Comparison of ENCODE assay signal across 3 cellular contexts in the genomic region with DNA sequence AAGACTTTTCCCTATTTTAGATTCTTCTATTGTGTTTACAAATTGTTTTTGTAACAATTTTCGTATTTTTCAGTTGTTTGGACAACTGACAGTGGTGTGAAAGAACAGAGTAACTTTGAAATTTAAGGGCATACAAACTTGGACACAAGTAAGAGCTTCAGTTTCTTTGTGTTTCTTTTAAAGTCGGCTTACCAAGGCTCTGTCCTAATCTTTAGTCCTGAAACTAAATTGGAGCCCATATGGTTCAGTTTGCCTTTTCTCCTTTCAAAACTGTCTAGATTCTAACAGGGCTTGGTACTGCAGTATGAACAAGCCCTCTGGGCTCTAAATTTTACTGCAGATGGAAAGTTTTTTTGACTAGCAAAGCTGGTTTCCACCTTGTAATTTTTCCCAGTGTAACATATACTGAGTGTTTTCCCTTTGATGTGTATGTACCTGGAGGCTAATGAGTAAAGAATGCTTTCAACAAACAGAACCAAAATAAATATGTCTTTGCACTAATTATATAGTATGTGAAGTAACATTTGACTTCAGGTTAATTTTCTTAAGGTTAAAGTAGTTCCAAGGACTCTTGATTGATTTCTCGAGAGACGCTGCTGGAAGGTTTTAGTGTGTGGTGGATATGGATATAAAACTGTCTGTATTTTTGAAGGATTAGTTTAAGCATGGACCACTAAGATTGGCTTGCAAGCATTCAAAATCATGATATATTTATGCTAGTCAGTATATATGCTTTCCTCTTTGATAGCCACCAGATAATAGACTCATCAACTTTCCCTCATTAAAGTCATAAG.
TF ChIP-seq lines count a peak whose summit lies in the region.

No MANE protein-coding gene starts in this region.

TF ChIP-seq in SK-N-SH, 30 proteins besides CTCF, POLR2A, EP300 and RAD21:
- no peak for TF ChIP-seq RXRA (IDR thresholded peaks at IDR 0.05; ENCODE audit: borderline replicate concordance, low read depth)
- TF ChIP-seq, protein P1, sequence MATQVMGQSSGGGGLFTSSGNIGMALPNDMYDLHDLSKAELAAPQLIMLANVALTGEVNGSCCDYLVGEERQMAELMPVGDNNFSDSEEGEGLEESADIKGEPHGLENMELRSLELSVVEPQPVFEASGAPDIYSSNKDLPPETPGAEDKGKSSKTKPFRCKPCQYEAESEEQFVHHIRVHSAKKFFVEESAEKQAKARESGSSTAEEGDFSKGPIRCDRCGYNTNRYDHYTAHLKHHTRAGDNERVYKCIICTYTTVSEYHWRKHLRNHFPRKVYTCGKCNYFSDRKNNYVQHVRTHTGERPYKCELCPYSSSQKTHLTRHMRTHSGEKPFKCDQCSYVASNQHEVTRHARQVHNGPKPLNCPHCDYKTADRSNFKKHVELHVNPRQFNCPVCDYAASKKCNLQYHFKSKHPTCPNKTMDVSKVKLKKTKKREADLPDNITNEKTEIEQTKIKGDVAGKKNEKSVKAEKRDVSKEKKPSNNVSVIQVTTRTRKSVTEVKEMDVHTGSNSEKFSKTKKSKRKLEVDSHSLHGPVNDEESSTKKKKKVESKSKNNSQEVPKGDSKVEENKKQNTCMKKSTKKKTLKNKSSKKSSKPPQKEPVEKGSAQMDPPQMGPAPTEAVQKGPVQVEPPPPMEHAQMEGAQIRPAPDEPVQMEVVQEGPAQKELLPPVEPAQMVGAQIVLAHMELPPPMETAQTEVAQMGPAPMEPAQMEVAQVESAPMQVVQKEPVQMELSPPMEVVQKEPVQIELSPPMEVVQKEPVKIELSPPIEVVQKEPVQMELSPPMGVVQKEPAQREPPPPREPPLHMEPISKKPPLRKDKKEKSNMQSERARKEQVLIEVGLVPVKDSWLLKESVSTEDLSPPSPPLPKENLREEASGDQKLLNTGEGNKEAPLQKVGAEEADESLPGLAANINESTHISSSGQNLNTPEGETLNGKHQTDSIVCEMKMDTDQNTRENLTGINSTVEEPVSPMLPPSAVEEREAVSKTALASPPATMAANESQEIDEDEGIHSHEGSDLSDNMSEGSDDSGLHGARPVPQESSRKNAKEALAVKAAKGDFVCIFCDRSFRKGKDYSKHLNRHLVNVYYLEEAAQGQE (IDR thresholded peaks at IDR 0.05; ENCODE audit: low read depth, low read length) = peak; percentile 75

TF ChIP-seq in SK-N-SH treated with all-trans-retinoic acid at 6 μM for 48 hours, 23 proteins besides CTCF, POLR2A, EP300 and RAD21:
- TF ChIP-seq RARB (CRISPR knock-in tag; IDR thresholded peaks at IDR 0.05) = no peak
- no peak for TF ChIP-seq CSDC2 (CRISPR knock-in tag; IDR thresholded peaks at IDR 0.05)
- TF ChIP-seq ZNF8 (CRISPR knock-in tag; IDR thresholded peaks at IDR 0.05) = no peak
- TF ChIP-seq BACH2 (CRISPR knock-in tag; IDR thresholded peaks at IDR 0.05; ENCODE audit: borderline replicate concordance) = no peak

TF ChIP-seq in neural cell, 6 proteins besides CTCF, POLR2A, EP300 and RAD21:
- no peak for TF ChIP-seq SMC3 (conservative IDR thresholded peaks at IDR 0.05; ENCODE audit: poor library complexity)
- no peak for TF ChIP-seq TAF1 (IDR thresholded peaks at IDR 0.05; ENCODE audit: low read depth)
- TF ChIP-seq, protein P1 (IDR thresholded peaks at IDR 0.05; ENCODE audit: borderline replicate concordance) = no peak
- TF ChIP-seq EZH2 (IDR thresholded peaks at IDR 0.05; ENCODE audit: borderline replicate concordance, insufficient read depth, low read length, poor library complexity, severe bottlenecking) = no peak
- TF ChIP-seq POLR2AphosphoS5 (IDR thresholded peaks at IDR 0.05) = no peak
- TF ChIP-seq MXI1 (conservative IDR thresholded peaks at IDR 0.05; ENCODE audit: poor library complexity, severe bottlenecking) = no peak
